ENCODE assay signal across 35 cellular contexts in genomic region chr2:231385429-231385828, GRCh38.
"Had no signal": no experiment of that assay in that cellular context is flagged by ENCODE, and none has a peak within 500 bp of the region (broad histone marks: within the 10 kb centered on the region; RNA-seq: fewer than 3 reads in every experiment).

No MANE protein-coding gene starts in this region.

- ATAC-seq: activated CD8-positive, alpha-beta memory T cell treated with anti-CD3 and anti-CD28 coated beads, Interleukin-2, amount 10 ng/mL, durations not matched to agents 7 days and 5 days; activated naive CD8-positive, alpha-beta T cell treated with anti-CD3 and anti-CD28 coated beads, Interleukin-2, amount 50 U/mL, for 24 hours had no signal

- H3K4me3 ChIP-seq: MG63, PC-9 had no signal

- H3K4me2 ChIP-seq: PC-9 had no signal

- DNase-seq: activated B cell treated with CpG ODN at 0.5 μM for 24 hours; activated CD4-positive, alpha-beta memory T cell treated with anti-CD3 and anti-CD28 coated beads, Interleukin-2, amount 10 ng/mL, durations not matched to agents 7 days and 5 days; activated CD4-positive, alpha-beta T cell treated with anti-CD3 and anti-CD28 coated beads for 4 hours; activated CD4-positive, CD25-positive, alpha-beta regulatory T cell treated with anti-CD3 and anti-CD28 coated beads, Interleukin-2, amount 50 U/mL, for 72 hours; activated CD8-positive, alpha-beta memory T cell treated with anti-CD3 and anti-CD28 coated beads for 24 hours; activated CD8-positive, alpha-beta memory T cell treated with anti-CD3 and anti-CD28 coated beads, Interleukin-2, amount 10 ng/mL, durations not matched to agents 7 days and 5 days; activated CD8-positive, alpha-beta memory T cell treated with anti-CD3 and anti-CD28 coated beads, Interleukin-2, amount 50 U/mL, for 48 hours; activated effector memory CD4-positive, alpha-beta T cell treated with Interleukin-2 at 50 U/mL for 16 hours; activated naive CD4-positive, alpha-beta T cell treated with anti-CD3 and anti-CD28 coated beads, Interleukin-2, amount 10 ng/mL, durations not matched to agents 7 days and 5 days; activated naive CD8-positive, alpha-beta T cell treated with anti-CD3 and anti-CD28 coated beads, Interleukin-2, amount 50 U/mL, for 24 hours; activated T-cell treated with anti-CD3 and anti-CD28 coated beads, Interleukin-2, amount 50 U/mL, for 48 hours; aorta; brain microvascular endothelial cell; central memory CD4-positive, alpha-beta T cell; Karpas-422; KBM-7; MG63; NCI-H1048; NCI-H1105 treated with DMSO at 0.1 percent for 48 hours; NCI-H1436; NCI-H1694; NCI-H1930; NCI-H2081 treated with DMSO at 0.1 percent for 48 hours; NCI-H226; NCI-H446 treated with DMSO at 0.1 percent for 48 hours; NCI-H524; NCI-H69; PC-9; Right ventricle myocardium superior; SW 1271; T-helper 1 cell; T-helper 2 cell; T-helper 9 cell had no signal

- H3K27ac Mint-ChIP-seq: activated B cell treated with CpG ODN at 0.5 μM for 24 hours; activated CD4-positive, alpha-beta memory T cell treated with anti-CD3 and anti-CD28 coated beads, Interleukin-2, amount 10 ng/mL, durations not matched to agents 7 days and 5 days; activated CD8-positive, alpha-beta memory T cell treated with anti-CD3 and anti-CD28 coated beads, Interleukin-2, amount 10 ng/mL, durations not matched to agents 7 days and 5 days; activated naive CD4-positive, alpha-beta T cell treated with anti-CD3 and anti-CD28 coated beads, Interleukin-2, amount 10 ng/mL, durations not matched to agents 7 days and 5 days; activated naive CD8-positive, alpha-beta T cell; activated naive CD8-positive, alpha-beta T cell treated with anti-CD3 and anti-CD28 coated beads, Interleukin-2, amount 50 U/mL, for 24 hours had no signal

- H3K4me1 Mint-ChIP-seq: activated CD4-positive, alpha-beta memory T cell treated with anti-CD3 and anti-CD28 coated beads, Interleukin-2, amount 10 ng/mL, durations not matched to agents 7 days and 5 days; activated CD8-positive, alpha-beta memory T cell treated with anti-CD3 and anti-CD28 coated beads, Interleukin-2, amount 10 ng/mL, durations not matched to agents 7 days and 5 days; activated naive CD4-positive, alpha-beta T cell treated with anti-CD3 and anti-CD28 coated beads, Interleukin-2, amount 10 ng/mL, durations not matched to agents 7 days and 5 days; activated naive CD8-positive, alpha-beta T cell treated with anti-CD3 and anti-CD28 coated beads, Interleukin-2, amount 50 U/mL, for 24 hours had no signal

- H3K27ac ChIP-seq: brain microvascular endothelial cell, PC-9, VCaP had no signal

- H3K36me3 ChIP-seq: brain microvascular endothelial cell, MG63 had no signal

- H3K4me3 Mint-ChIP-seq: activated B cell treated with CpG ODN at 0.5 μM for 24 hours; activated CD4-positive, alpha-beta memory T cell treated with anti-CD3 and anti-CD28 coated beads, Interleukin-2, amount 10 ng/mL, durations not matched to agents 7 days and 5 days; activated CD8-positive, alpha-beta memory T cell treated with anti-CD3 and anti-CD28 coated beads, Interleukin-2, amount 10 ng/mL, durations not matched to agents 7 days and 5 days; activated naive CD4-positive, alpha-beta T cell treated with anti-CD3 and anti-CD28 coated beads, Interleukin-2, amount 10 ng/mL, durations not matched to agents 7 days and 5 days; activated naive CD8-positive, alpha-beta T cell; activated naive CD8-positive, alpha-beta T cell treated with anti-CD3 and anti-CD28 coated beads, Interleukin-2, amount 50 U/mL, for 24 hours had no signal

- H2AFZ ChIP-seq: PC-9 had no signal

- H3K27me3 ChIP-seq: brain microvascular endothelial cell, MG63 had no signal

- H3K27me3 Mint-ChIP-seq: activated B cell treated with CpG ODN at 0.5 μM for 24 hours; activated naive CD8-positive, alpha-beta T cell had no signal
